ENCODE assay signal across 19 cellular contexts in genomic region chr11:36164522-36165250, GRCh38.
DNase-seq lines count a peak whose midpoint lies in the region; TF ChIP-seq lines count a peak whose summit lies in the region.
"Had no signal": no experiment of that assay in that cellular context is flagged by ENCODE, and none has a peak within 500 bp of the region (broad histone marks: within the 10 kb centered on the region; RNA-seq: fewer than 3 reads in every experiment).

No MANE protein-coding gene starts in this region.

- no peaks in the 10 kb centered on the region for H3K9me3 Mint-ChIP-seq in activated naive CD4-positive, alpha-beta T cell treated with anti-CD3 and anti-CD28 coated beads, Interleukin-2, amount 10 ng/mL, durations not matched to agents 7 days and 5 days
- H3K9me3 Mint-ChIP-seq: memory B cell; neural crest cell; T-helper 1 cell treated with Interleukin-12 subunit alpha and Interleukin-12 subunit beta and Interleukin-4 antibody, amounts not matched to agents 30 μg/mL and 1 μg/mL, for 36 hours had no signal

- H3K9me2 ChIP-seq in PC-9 (ENCODE audit: insufficient read depth): no peaks in the 10 kb centered on the region

- CTCF ChIA-PET in A673 (lab: Charles Lee) (interaction anchor here (1.5 kb wide), 1 partner anchor 343 kb away, joined by 7 read pairs; no protein-coding TSS in a partner anchor), PC-9 (lab: Charles Lee) (interaction anchor here (0.5 kb wide), 1 partner anchor 220 kb away, joined by 3 read pairs; no protein-coding TSS in a partner anchor)
- CTCF ChIA-PET in activated naive CD4-positive, alpha-beta T cell treated with anti-CD3 and anti-CD28 coated beads, Interleukin-2, amount 10 ng/mL, durations not matched to agents 7 days and 5 days (lab: Charles Lee): no interaction called here

- DNase-seq in A673 (ENCODE audit: low spot score): peak; percentile 74
- peak; percentile 57 for DNase-seq in LHCN-M2 (ENCODE audit: low read depth)
- peak; percentile 40 for DNase-seq in amniotic epithelial cell (ENCODE audit: low read depth)
- DNase-seq in kidney tubule cell (ENCODE audit: low spot score): peak; percentile 58
- DNase-seq in NCI-H1930 (lab: John Stamatoyannopoulos, UW): no peak
- DNase-seq in PC-9: no peak
- no peak for DNase-seq in activated naive CD4-positive, alpha-beta T cell treated with anti-CD3 and anti-CD28 coated beads, Interleukin-2, amount 10 ng/mL, durations not matched to agents 7 days and 5 days
- no peak for DNase-seq in SJCRH30
- DNase-seq: glutamatergic neuron, GOT3, NCI-H187 treated with DMSO at 0.1 percent for 48 hours, right cardiac atrium, RPMI8226, uterus had no signal

- no peaks in the 10 kb centered on the region for H4K20me1 ChIP-seq in PC-9 (ENCODE audit: insufficient read depth)

- no peaks in the 10 kb centered on the region for H3F3A ChIP-seq in PC-9 (ENCODE audit: insufficient read depth, low read depth)

- H3K36me3 Mint-ChIP-seq in activated naive CD4-positive, alpha-beta T cell treated with anti-CD3 and anti-CD28 coated beads, Interleukin-2, amount 10 ng/mL, durations not matched to agents 7 days and 5 days: no peaks in the 10 kb centered on the region
- H3K36me3 Mint-ChIP-seq: memory B cell had no signal

- no peak overlapping the region for H3K27ac ChIP-seq in A673 (ENCODE audit: low read depth, low read length, poor library complexity, severe bottlenecking)
- no peak overlapping the region for H3K27ac ChIP-seq in PC-9
- H3K27ac ChIP-seq in SJCRH30: no peak overlapping the region
- H3K27ac ChIP-seq: epithelial cell of prostate, uterus had no signal

- no peak overlapping the region for H2AFZ ChIP-seq in PC-9

- H3K4me3 ChIP-seq in A673 (ENCODE audit: low read depth, low read length, poor library complexity, severe bottlenecking): no peak overlapping the region
- H3K4me3 ChIP-seq in PC-9: no peak overlapping the region
- H3K4me3 ChIP-seq in SJCRH30: no peak overlapping the region
- H3K4me3 ChIP-seq: GM12878, uterus had no signal

- H3K27me3 Mint-ChIP-seq in activated naive CD4-positive, alpha-beta T cell treated with anti-CD3 and anti-CD28 coated beads, Interleukin-2, amount 10 ng/mL, durations not matched to agents 7 days and 5 days: peaks cover 9% of the 10 kb centered on the region

- POLR2A ChIA-PET in A673 (lab: Charles Lee; ENCODE audit: low non-redundant PET): no interaction called here
- POLR2A ChIA-PET in PC-9 (lab: Charles Lee; ENCODE audit: unreplicated experiment): no interaction called here

- H3K4me1 ChIP-seq in A673 (ENCODE audit: insufficient read depth, low read length, poor library complexity, severe bottlenecking) (peaks cover 53% of the 10 kb centered on the region), PC-9 (replicated peaks; ENCODE audit: insufficient read depth) (no peaks in the 10 kb centered on the region), SJCRH30 (no peaks in the 10 kb centered on the region; the same call in 1 of the 2 replicates)
- H3K4me1 ChIP-seq: uterus had no signal

- TF ChIP-seq CTCF in A673 (conservative IDR thresholded peaks at IDR 0.05; ENCODE audit: low read depth, low read length) (no peak), PC-9 (conservative IDR thresholded peaks at IDR 0.05) (no peak)

- H3K27me3 ChIP-seq in A673 (replicated peaks; ENCODE audit: insufficient read depth, low read depth, low read length, poor library complexity) (no peaks in the 10 kb centered on the region), PC-9 (ENCODE audit: insufficient read depth, low read depth) (no peaks in the 10 kb centered on the region), SJCRH30 (no peaks in the 10 kb centered on the region)
- H3K27me3 ChIP-seq: uterus had no signal

- H3K4me1 Mint-ChIP-seq in activated naive CD4-positive, alpha-beta T cell treated with anti-CD3 and anti-CD28 coated beads, Interleukin-2, amount 10 ng/mL, durations not matched to agents 7 days and 5 days: no peaks in the 10 kb centered on the region
- H3K4me1 Mint-ChIP-seq: memory B cell had no signal

- H3K79me2 ChIP-seq in PC-9 (ENCODE audit: low read depth): no peaks in the 10 kb centered on the region

- H3K36me3 ChIP-seq in A673 (ENCODE audit: insufficient read depth, low read length, poor library complexity, severe bottlenecking): no peaks in the 10 kb centered on the region
- no peaks in the 10 kb centered on the region for H3K36me3 ChIP-seq in PC-9 (ENCODE audit: low read depth)
- H3K36me3 ChIP-seq in SJCRH30: peaks cover 5% of the 10 kb centered on the region
- H3K36me3 ChIP-seq: uterus had no signal

- no TSS peak for BruUV-seq in A673 (replicated peaks; lab: Mats Ljungman, UMichigan)
- BruUV-seq in PC-9 (replicated peaks; lab: Mats Ljungman, UMichigan): no TSS peak

- H3K27ac Mint-ChIP-seq in activated naive CD4-positive, alpha-beta T cell treated with anti-CD3 and anti-CD28 coated beads, Interleukin-2, amount 10 ng/mL, durations not matched to agents 7 days and 5 days: no peak overlapping the region
- H3K27ac Mint-ChIP-seq: memory B cell; T-helper 1 cell treated with Interleukin-12 subunit alpha and Interleukin-12 subunit beta and Interleukin-4 antibody, amounts not matched to agents 30 μg/mL and 1 μg/mL, for 36 hours had no signal

- intact Hi-C loops in A673 (cut with micrococcal nuclease; ENCODE audit: unreplicated experiment) (no loop called here), PC-9 (cut with micrococcal nuclease; ENCODE audit: unreplicated experiment) (no loop called here)

- H3K4me2 ChIP-seq in PC-9: no peak overlapping the region

- H3K9me3 ChIP-seq in A673 (ENCODE audit: low read depth, low read length, poor library complexity, severe bottlenecking) (no peaks in the 10 kb centered on the region), PC-9 (ENCODE audit: insufficient read depth, low read depth) (no peaks in the 10 kb centered on the region), SJCRH30 (replicated peaks) (no peaks in the 10 kb centered on the region)
- H3K9me3 ChIP-seq: uterus had no signal

- H3K4me3 Mint-ChIP-seq in activated naive CD4-positive, alpha-beta T cell treated with anti-CD3 and anti-CD28 coated beads, Interleukin-2, amount 10 ng/mL, durations not matched to agents 7 days and 5 days: no peak overlapping the region
- H3K4me3 Mint-ChIP-seq: memory B cell; neural crest cell; T-helper 1 cell treated with Interleukin-12 subunit alpha and Interleukin-12 subunit beta and Interleukin-4 antibody, amounts not matched to agents 30 μg/mL and 1 μg/mL, for 36 hours had no signal

Comparison
In these comparisons a context has a peak if more than half of its experiments do, and no peak if none do; other contexts are left out.
1. DNase-seq: peak in A673 (single experiment), LHCN-M2 (single experiment), amniotic epithelial cell (single experiment) and kidney tubule cell (single experiment); none in NCI-H1930 (0 of 2), PC-9 (0 of 2), activated naive CD4-positive, alpha-beta T cell treated with anti-CD3 and anti-CD28 coated beads, Interleukin-2, amount 10 ng/mL, durations not matched to agents 7 days and 5 days (single experiment) and SJCRH30 (0 of 2).